9 cellular contexts compared by ENCODE assay signal in the genomic region with DNA sequence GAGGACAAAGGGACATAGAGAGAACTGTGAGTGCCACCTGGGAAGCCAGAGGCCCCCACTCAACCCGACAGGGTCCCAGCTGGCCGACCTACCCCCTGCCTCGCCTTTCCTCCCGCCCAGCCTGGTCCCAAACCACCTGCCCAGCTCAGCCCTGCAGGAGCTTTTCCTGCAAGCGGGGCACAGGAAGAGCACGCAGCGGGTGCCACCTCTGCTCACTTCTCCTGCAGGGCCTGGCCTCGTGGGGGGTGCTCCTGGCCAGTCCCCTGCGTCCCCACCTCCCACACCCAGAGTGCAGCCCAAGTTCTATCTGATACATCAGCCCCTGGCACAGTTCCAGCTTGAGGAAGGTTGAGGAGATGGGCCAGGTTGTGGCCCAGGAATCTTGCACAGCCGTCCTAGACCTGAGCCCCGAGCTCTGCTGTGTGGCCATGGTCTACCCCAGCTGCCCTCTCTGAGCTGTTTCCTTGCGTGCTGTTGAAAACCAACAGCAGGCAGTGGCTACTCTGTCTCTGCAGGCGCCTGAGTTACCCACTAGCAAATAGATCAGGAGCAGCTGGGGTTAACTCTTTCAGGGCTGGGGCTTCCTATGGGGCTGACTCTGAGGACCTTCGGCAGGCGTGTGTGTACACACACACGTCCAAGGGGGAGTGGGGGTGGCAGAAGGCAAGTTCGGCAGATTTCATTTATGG. TPM values are rescaled to one million over a fixed set of nuclear protein-coding genes. Genes with fewer than 3 reads are reported as not detected.
DNase-seq lines count a peak whose midpoint lies in the region; ATAC-seq and TF ChIP-seq lines count a peak whose summit lies in the region.
"Had no signal": no experiment of that assay in that cellular context is flagged by ENCODE, and none has a peak within 500 bp of the region (broad histone marks: within the 10 kb centered on the region; RNA-seq: fewer than 3 reads in every experiment).

No MANE protein-coding gene starts in this region.

- peak overlapping the region; percentile 98 for H2AK5ac ChIP-seq in IMR-90 (ENCODE audit: low read depth, low read length)

- H3K56ac ChIP-seq in IMR-90 (ENCODE audit: extremely low read depth, insufficient read depth, low read length), result no peak overlapping the region

- DNase-seq in IMR-90, result no peak
- DNase-seq in astrocyte of the cerebellum (ENCODE audit: low read depth), result no peak
- no peak for DNase-seq in natural killer cell
- no peak for DNase-seq in hepatic stellate cell (ENCODE audit: low spot score)
- no peak for DNase-seq in Peyer's patch

- peak overlapping the region in 1 of 2 donors; percentile 87 for H3K27ac Mint-ChIP-seq in natural killer cell

- H3K9ac ChIP-seq in BLaER1 (peak overlapping the region; percentile 83), IMR-90 (ENCODE audit: low read depth, low read length) (peak overlapping the region; percentile 99; the same call in 1 of the 2 replicates)

- H3K4ac ChIP-seq in IMR-90 (ENCODE audit: low read depth, low read length), result peak overlapping the region; percentile 96; the same call in 1 of the 2 replicates

- ATAC-seq in IMR-90 (ENCODE audit: low read depth), result no peak
- no peak for ATAC-seq in natural killer cell
- ATAC-seq in GM19023 (IDR thresholded peaks at IDR 0.05; ENCODE audit: unreplicated experiment), result no peak
- no peak for ATAC-seq in HG03108 (IDR thresholded peaks at IDR 0.05; ENCODE audit: unreplicated experiment)

- POLR2A ChIA-PET in IMR-90 (lab: Charles Lee; ENCODE audit: unreplicated experiment), result no interaction called here

- H3K4me2 ChIP-seq in BLaER1, result peak overlapping the region; percentile 95
- peak overlapping the region; percentile 99 for H3K4me2 ChIP-seq in IMR-90 (ENCODE audit: low read depth, low read length)

- TF ChIP-seq RAD21 in IMR-90 (IDR thresholded peaks at IDR 0.05; ENCODE audit: low read length), result no peak

- H3K36me3 ChIP-seq in BLaER1 (peaks cover 41% of the 10 kb centered on the region), IMR-90 (ENCODE audit: control insufficient read depth, insufficient read depth, low read length) (peaks cover 13% of the 10 kb centered on the region), Peyer's patch (peaks cover 0 to 12% (median 0%) of the 10 kb centered on the region in 3 donors)

- dilution Hi-C loops in IMR-90 (cut with HindIII; ENCODE audit: low sequenced_read_pairs, unreplicated experiment), result no loop called here

- H4K8ac ChIP-seq in IMR-90 (ENCODE audit: low read depth in 2 of 2, low read length in 2 of 2), result peak overlapping the region in 1 of 2 experiments; percentile 79; a peak in 1 of 4 replicates

- H4K5ac ChIP-seq in IMR-90 (ENCODE audit: low read depth, low read length), result no peak overlapping the region

- intact Hi-C loops in IMR-90 (cut with micrococcal nuclease) (no loop called here), natural killer cell (cut with micrococcal nuclease) (no loop called here)

- WGBS in IMR-90 (ENCODE audit: extremely low coverage in 2 of 2, insufficient read length in 1 of 2), 2 experiments, result 62% methylated on average over 5 of the region's 17 CpGs; no CpG with 5 or more reads in 1 of the 2 experiments

- H3K4me3 Mint-ChIP-seq in natural killer cell, result peak overlapping the region; percentile 80

- no peak overlapping the region for H3K18ac ChIP-seq in IMR-90 (ENCODE audit: low read depth, low read length)

- H2AFZ ChIP-seq in IMR-90 (replicated peaks; ENCODE audit: low read length, poor library complexity), result peak overlapping the region; percentile 48

- CTCF ChIA-PET in IMR-90 (lab: Yijun Ruan, JAX), result no interaction called here

- no peaks in the 10 kb centered on the region for H3K9me3 Mint-ChIP-seq in natural killer cell

- H4K20me1 ChIP-seq in BLaER1, result peaks cover 38% of the 10 kb centered on the region
- H4K20me1 ChIP-seq in IMR-90 (ENCODE audit: insufficient read depth, low read length), result peaks cover 22% of the 10 kb centered on the region; the same call in 1 of the 2 replicates

- H3K27me3 ChIP-seq in BLaER1, result no peaks in the 10 kb centered on the region
- no peaks in the 10 kb centered on the region for H3K27me3 ChIP-seq in IMR-90 (ENCODE audit: control insufficient read depth, insufficient read depth, low read length)
- no peaks in the 10 kb centered on the region for H3K27me3 ChIP-seq in Peyer's patch

- peak overlapping the region; percentile 96; the same call in 1 of the 2 replicates for H3K23ac ChIP-seq in IMR-90 (ENCODE audit: low read depth, low read length)

- H3K27ac ChIP-seq in BLaER1, result peak overlapping the region; percentile 77
- no peak overlapping the region for H3K27ac ChIP-seq in IMR-90 (ENCODE audit: insufficient read depth, low read length)
- no peak overlapping the region for H3K27ac ChIP-seq in Peyer's patch

- no peaks in the 10 kb centered on the region for H3K9me3 ChIP-seq in BLaER1
- H3K9me3 ChIP-seq in IMR-90 (ENCODE audit: control insufficient read depth, insufficient read depth, low read length), result no peaks in the 10 kb centered on the region
- no peaks in the 10 kb centered on the region for H3K9me3 ChIP-seq in Peyer's patch

- in situ Hi-C loops in IMR-90 (cut with MboI; ENCODE audit: low sequenced_read_pairs), result no loop called here
- in situ Hi-C loops in astrocyte of the cerebellum (cut with HindIII; ENCODE audit: low sequenced_read_pairs), result no loop called here

- no peak for TF ChIP-seq POLR2A in IMR-90 (IDR thresholded peaks at IDR 0.05; ENCODE audit: low read depth, low read length)
- no peak for TF ChIP-seq POLR2A in Peyer's patch (IDR thresholded peaks at IDR 0.05)

- H3K36me3 Mint-ChIP-seq in natural killer cell, result no peaks in the 10 kb centered on the region

- H2BK5ac ChIP-seq in IMR-90 (ENCODE audit: low read depth, low read length, poor library complexity, severe bottlenecking), result no peak overlapping the region

- TF ChIP-seq CTCF in IMR-90 (conservative IDR thresholded peaks at IDR 0.05; ENCODE audit: low read depth, low read length) (no peak), astrocyte of the cerebellum (IDR thresholded peaks at IDR 0.05; ENCODE audit: low read depth, low read length, missing control alignments) (no peak), natural killer cell (IDR thresholded peaks at IDR 0.05) (no peak), Peyer's patch (IDR thresholded peaks at IDR 0.05) (no peak)

- peaks cover 12 to 65% of the 10 kb centered on the region in 2 experiments; a peak in 3 of 4 replicates for H3K79me1 ChIP-seq in IMR-90 (ENCODE audit: low read depth in 1 of 2, low read length in 2 of 2)

- H4K91ac ChIP-seq in IMR-90 (ENCODE audit: insufficient read depth, low read depth, low read length), result no peak overlapping the region

- no peak overlapping the region for H2BK15ac ChIP-seq in IMR-90 (ENCODE audit: low read depth, low read length)

- no peak overlapping the region for H2BK120ac ChIP-seq in IMR-90 (ENCODE audit: low read depth, low read length)

- 0 out of 2 replicates have a peak overlapping the region, but pooled peaks have one; percentile 25 for H2BK20ac ChIP-seq in IMR-90 (ENCODE audit: low read depth, low read length)

- peak overlapping the region; percentile 73 for H3K4me3 ChIP-seq in BLaER1
- no peak overlapping the region for H3K4me3 ChIP-seq in IMR-90 (ENCODE audit: insufficient read depth, low read depth, low read length)
- peak overlapping the region; percentile 63 for H3K4me3 ChIP-seq in astrocyte of the cerebellum (ENCODE audit: low read depth, low read length)
- peak overlapping the region in 2 of 4 donors; percentile 90 to 93 for H3K4me3 ChIP-seq in Peyer's patch

- H3K4me1 ChIP-seq in BLaER1 (peaks cover 78% of the 10 kb centered on the region), IMR-90 (ENCODE audit: control insufficient read depth, insufficient read depth, low read length) (peaks cover 29% of the 10 kb centered on the region), Peyer's patch (peaks cover 0 to 48% (median 13%) of the 10 kb centered on the region in 4 donors)

- H2AK9ac ChIP-seq in IMR-90 (replicated peaks; ENCODE audit: low read depth, low read length, poor library complexity), result peak overlapping the region; percentile 97

- peaks cover 6 to 34% of the 10 kb centered on the region in 2 donors for H3K4me1 Mint-ChIP-seq in natural killer cell

- H3K14ac ChIP-seq in IMR-90 (replicated peaks; ENCODE audit: low read depth, low read length), result peak overlapping the region; percentile 100; the same call in 1 of the 2 replicates

- no peaks in the 10 kb centered on the region for H3K27me3 Mint-ChIP-seq in natural killer cell (ENCODE audit: low read depth in 2 of 2)

- no TSS peak for BruUV-seq in IMR-90 (replicated peaks; lab: Mats Ljungman, UMichigan)

- peaks cover 22% of the 10 kb centered on the region for H3K9me1 ChIP-seq in IMR-90 (ENCODE audit: insufficient read depth, low read length)

TF ChIP-seq in IMR-90, 13 proteins besides CTCF, POLR2A, EP300 and RAD21 (continues in another document):
- TF ChIP-seq CEBPB (IDR thresholded peaks at IDR 0.05; ENCODE audit: low read depth, low read length), result no peak

RNA-seq across cellular contexts. Expression of gene NECAB3, which starts 1.7 kb away (rescaled TPM):
- total RNA-seq in IMR-90 (2012; rRNA removed) (8.6 and 10.0 TPM in 2 replicates), natural killer cell (10 to 100 TPM in 2 of 3 donors, 1 to 10 TPM in 1; 9.7 to 18.1 (median 13.4) TPM), Peyer's patch (100 to 1,000 TPM in 3 of 4 donors, 10 to 100 TPM in 1; 77.1 to 146 (median 110) TPM)
- polyA plus RNA-seq in IMR-90 (2012; rRNA removed), result 28.4 and 28.5 TPM in 2 replicates
- polyA plus RNA-seq in IMR-90 (2012; cell fraction: cytosol; rRNA removed), result 15.3 and 20.8 TPM in 2 replicates
- polyA plus RNA-seq in IMR-90 (2012; cell fraction: nucleus; rRNA removed; ENCODE audit: low replicate concordance), result 115 and 191 TPM in 2 replicates

RNA-seq across cellular contexts. Expression of gene ACTL10, which starts 5.8 kb away (rescaled TPM):
- total RNA-seq in IMR-90 (2012; rRNA removed), result 0.18 and 0.28 TPM in 2 replicates
- 0.43 and 0.49 TPM in 2 replicates for polyA plus RNA-seq in IMR-90 (2012; rRNA removed)
- polyA plus RNA-seq in IMR-90 (2012; cell fraction: cytosol; rRNA removed), result 0.40 and 1.1 TPM in 2 replicates
- polyA plus RNA-seq in IMR-90 (2012; cell fraction: nucleus; rRNA removed; ENCODE audit: low replicate concordance), result 0.15 and 0.73 TPM in 2 replicates
- 1 to 10 TPM in 2 of 3 donors, under 1 TPM in 1; 0.80 to 2.2 (median 1.1) TPM for total RNA-seq in natural killer cell
- 1 to 10 TPM in 3 of 4 donors, not detected in 1; 1.2 to 3.1 (median 2.5) TPM for total RNA-seq in Peyer's patch

RNA-seq across cellular contexts. Expression of gene C20orf144, which starts 10.4 kb away (rescaled TPM):
- total RNA-seq in IMR-90 (2012; rRNA removed), result under 0.01 TPM in 2 replicates
- 0.16 and 0.19 TPM in 2 replicates for polyA plus RNA-seq in IMR-90 (2012; rRNA removed)
- polyA plus RNA-seq in IMR-90 (2012; cell fraction: cytosol; rRNA removed), result 0.17 and 0.19 TPM in 2 replicates
- 0.08 and 0.11 TPM in 2 replicates for polyA plus RNA-seq in IMR-90 (2012; cell fraction: nucleus; rRNA removed; ENCODE audit: low replicate concordance)
- under 1 TPM; 0.25 to 0.41 (median 0.33) TPM for total RNA-seq in natural killer cell
- total RNA-seq in Peyer's patch, result not detected
- total RNA-seq: renal cortical epithelial cell had no signal

RNA-seq across cellular contexts. Expression of gene E2F1, which starts 13.6 kb away (rescaled TPM):
- total RNA-seq in IMR-90 (2012; rRNA removed) (10.6 and 10.9 TPM in 2 replicates), natural killer cell (1 to 10 TPM; 4.6 to 5.6 (median 4.7) TPM), Peyer's patch (10 to 100 TPM in 1 of 4 donors, 1 to 10 TPM in 3; 2.1 to 32.2 (median 4.9) TPM)
- polyA plus RNA-seq in IMR-90 (2012; rRNA removed), result 14.0 and 14.6 TPM in 2 replicates
- 9.9 and 10.2 TPM in 2 replicates for polyA plus RNA-seq in IMR-90 (2012; cell fraction: cytosol; rRNA removed)
- 13.7 and 30.1 TPM in 2 replicates for polyA plus RNA-seq in IMR-90 (2012; cell fraction: nucleus; rRNA removed; ENCODE audit: low replicate concordance)

RNA-seq across cellular contexts. Expression of gene PXMP4, which starts 47.5 kb away (rescaled TPM):
- total RNA-seq in IMR-90 (2012; rRNA removed), result 2.2 and 3.6 TPM in 2 replicates
- 7.1 TPM in 2 replicates for polyA plus RNA-seq in IMR-90 (2012; rRNA removed)
- 4.9 and 10.3 TPM in 2 replicates for polyA plus RNA-seq in IMR-90 (2012; cell fraction: cytosol; rRNA removed)
- 2.7 and 4.5 TPM in 2 replicates for polyA plus RNA-seq in IMR-90 (2012; cell fraction: nucleus; rRNA removed; ENCODE audit: low replicate concordance)
- total RNA-seq in natural killer cell, result 1 to 10 TPM; 4.7 to 6.6 (median 6.2) TPM
- total RNA-seq in Peyer's patch, result 10 to 100 TPM in 2 of 4 donors, 1 to 10 TPM in 1, under 1 TPM in 1; 0.83 to 15.3 (median 8.1) TPM
